Comparison of ENCODE assay signal across 11 cellular contexts in genomic region chr18:79067611-79068010, GRCh38. TPM values are rescaled to one million over a fixed set of nuclear protein-coding genes. Genes with fewer than 3 reads are reported as not detected.
DNase-seq lines count a peak whose midpoint lies in the region; ATAC-seq and TF ChIP-seq lines count a peak whose summit lies in the region.
"Had no signal": no experiment of that assay in that cellular context is flagged by ENCODE, and none has a peak within 500 bp of the region (broad histone marks: within the 10 kb centered on the region; RNA-seq: fewer than 3 reads in every experiment).

No MANE protein-coding gene starts in this region.

- POLR2A ChIA-PET in CD8-positive, alpha-beta T cell (lab: Charles Lee), result interaction anchor here (1.3 kb wide), 1 partner anchor 966 kb away, joined by 3 read pairs; no protein-coding TSS in a partner anchor
- POLR2A ChIA-PET in activated naive CD8-positive, alpha-beta T cell treated with anti-CD3 and anti-CD28 coated beads, Interleukin-2, amount 10 ng/mL, durations not matched to agents 7 days and 5 days (lab: Charles Lee), result no interaction called here

- H3K36me3 Mint-ChIP-seq in CD8-positive, alpha-beta T cell, result peaks cover 6% of the 10 kb centered on the region
- H3K36me3 Mint-ChIP-seq in HFFc6 (ENCODE audit: low read depth) (peaks cover 9% of the 10 kb centered on the region; the same call in 1 of the 2 replicates), natural killer cell (no peaks in the 10 kb centered on the region)
- H3K36me3 Mint-ChIP-seq in activated naive CD8-positive, alpha-beta T cell treated with anti-CD3 and anti-CD28 coated beads, Interleukin-2, amount 10 ng/mL, durations not matched to agents 7 days and 5 days, result peaks cover 28% of the 10 kb centered on the region

- H3K4me3 Mint-ChIP-seq in CD8-positive, alpha-beta T cell, result peak overlapping the region; percentile 38
- H3K4me3 Mint-ChIP-seq in HFFc6 (peak overlapping the region; percentile 1; the same call in 1 of the 2 replicates), natural killer cell (peak overlapping the region; percentile 55)
- H3K4me3 Mint-ChIP-seq in activated naive CD8-positive, alpha-beta T cell treated with anti-CD3 and anti-CD28 coated beads, Interleukin-2, amount 10 ng/mL, durations not matched to agents 7 days and 5 days, result peak overlapping the region; percentile 91

- intact Hi-C loops in CD8-positive, alpha-beta T cell (cut with DNase I, micrococcal nuclease), result loop anchor here (2.0 to 10.0 kb wide), 6 partner anchors 180 to 1040 kb away; partner anchors contain the start of genes ADNP2 (in 1 of the 2) and CTDP1 (in 1 of the 2)
- intact Hi-C loops in natural killer cell (cut with micrococcal nuclease), result loop anchor here (2.0 to 10.0 kb wide), 8 partner anchors 70 to 615 kb away; no protein-coding TSS in a partner anchor

- H3K9me3 ChIP-seq in CD8-positive, alpha-beta T cell (ENCODE audit: low read length), result no peaks in the 10 kb centered on the region

- DNase-seq in CD8-positive, alpha-beta T cell, result no peak
- DNase-seq in HFFc6, result no peak
- DNase-seq in activated naive CD8-positive, alpha-beta T cell treated with anti-CD3 and anti-CD28 coated beads, Interleukin-2, amount 10 ng/mL, durations not matched to agents 7 days and 5 days, result no peak
- DNase-seq in natural killer cell, result peak; percentile 41
- DNase-seq in HuH-7 (ENCODE audit: low spot score), result no peak
- no peak for DNase-seq in stimulated activated CD4-positive, alpha-beta T cell treated with anti-CD3 and anti-CD28 coated beads, Interleukin-1b, Interleukin-23, amount 100 ng/mL, for 48 hours
- DNase-seq: PC-3 had no signal

- H3K27me3 Mint-ChIP-seq in CD8-positive, alpha-beta T cell (ENCODE audit: low read depth), result peaks cover 2% of the 10 kb centered on the region
- H3K27me3 Mint-ChIP-seq in HFFc6 (ENCODE audit: insufficient read depth) (peaks cover 3% of the 10 kb centered on the region), natural killer cell (ENCODE audit: low read depth in 2 of 2) (peaks cover 0 to 19% of the 10 kb centered on the region in 2 donors)
- peaks cover 3% of the 10 kb centered on the region for H3K27me3 Mint-ChIP-seq in activated naive CD8-positive, alpha-beta T cell treated with anti-CD3 and anti-CD28 coated beads, Interleukin-2, amount 10 ng/mL, durations not matched to agents 7 days and 5 days

- H3K9me3 Mint-ChIP-seq in CD8-positive, alpha-beta T cell, result no peaks in the 10 kb centered on the region
- H3K9me3 Mint-ChIP-seq in HFFc6 (peaks cover 27% of the 10 kb centered on the region), natural killer cell (peaks cover 21 to 23% of the 10 kb centered on the region in 2 donors)
- peaks cover 20% of the 10 kb centered on the region for H3K9me3 Mint-ChIP-seq in activated naive CD8-positive, alpha-beta T cell treated with anti-CD3 and anti-CD28 coated beads, Interleukin-2, amount 10 ng/mL, durations not matched to agents 7 days and 5 days

- H3K27ac ChIP-seq in CD8-positive, alpha-beta T cell (ENCODE audit: low read depth, low read length), result peak overlapping the region; percentile 96
- H3K27ac ChIP-seq: BLaER1 had no signal

- no peak for TF ChIP-seq CTCF in CD8-positive, alpha-beta T cell (IDR thresholded peaks at IDR 0.05)
- TF ChIP-seq CTCF in HFFc6 (IDR thresholded peaks at IDR 0.05) (no peak), natural killer cell (IDR thresholded peaks at IDR 0.05) (no peak)

- no peak overlapping the region for H3K4me3 ChIP-seq in CD8-positive, alpha-beta T cell (ENCODE audit: low read depth, low read length)
- H3K4me3 ChIP-seq: BLaER1 had no signal

- peaks cover 24% of the 10 kb centered on the region for H3K4me1 ChIP-seq in CD8-positive, alpha-beta T cell (ENCODE audit: insufficient read depth, low read length)

- peak overlapping the region; percentile 100 for H3K27ac Mint-ChIP-seq in CD8-positive, alpha-beta T cell
- no peak overlapping the region; the same call in 1 of the 2 replicates for H3K27ac Mint-ChIP-seq in HFFc6
- H3K27ac Mint-ChIP-seq in activated naive CD8-positive, alpha-beta T cell treated with anti-CD3 and anti-CD28 coated beads, Interleukin-2, amount 10 ng/mL, durations not matched to agents 7 days and 5 days, result peak overlapping the region; percentile 98
- H3K27ac Mint-ChIP-seq in natural killer cell, result peak overlapping the region; percentile 85 to 94

- no peaks in the 10 kb centered on the region for H3K27me3 ChIP-seq in CD8-positive, alpha-beta T cell (ENCODE audit: insufficient read depth, low read length)
- H3K27me3 ChIP-seq: BLaER1, right atrium auricular region had no signal

- CTCF ChIA-PET in CD8-positive, alpha-beta T cell (lab: Charles Lee), result no interaction called here

- H3K4me1 Mint-ChIP-seq in CD8-positive, alpha-beta T cell (ENCODE audit: low read depth), result peaks cover 43% of the 10 kb centered on the region
- H3K4me1 Mint-ChIP-seq in HFFc6 (ENCODE audit: low read depth) (peaks cover 10% of the 10 kb centered on the region), natural killer cell (peaks cover 30 to 52% of the 10 kb centered on the region in 2 donors)
- H3K4me1 Mint-ChIP-seq in activated naive CD8-positive, alpha-beta T cell treated with anti-CD3 and anti-CD28 coated beads, Interleukin-2, amount 10 ng/mL, durations not matched to agents 7 days and 5 days, result peaks cover 18% of the 10 kb centered on the region

- ATAC-seq in CD8-positive, alpha-beta T cell, result no peak
- ATAC-seq in activated naive CD8-positive, alpha-beta T cell treated with anti-CD3 and anti-CD28 coated beads, Interleukin-2, amount 10 ng/mL, durations not matched to agents 7 days and 5 days (ENCODE audit: low read depth), result no peak
- peak; percentile 24 to 28 (median 28) for ATAC-seq in natural killer cell
- ATAC-seq in activated CD4-positive, CD25-positive, alpha-beta regulatory T cell treated with anti-CD3 and anti-CD28 coated beads, Interleukin-2, amount 50 U/mL, for 24 hours, result no peak
- ATAC-seq in HG02798 (IDR thresholded peaks at IDR 0.05; ENCODE audit: poor library complexity, unreplicated experiment), result no peak
- ATAC-seq: PC-3 had no signal

- no peaks in the 10 kb centered on the region for H3K36me3 ChIP-seq in CD8-positive, alpha-beta T cell (ENCODE audit: insufficient read depth, low read length)
- H3K36me3 ChIP-seq: right atrium auricular region had no signal

RNA-seq across cellular contexts. Expression of gene ATP9B, which starts 1.6 kb away (rescaled TPM):
- 10 to 100 TPM; 60.8 to 61.1 TPM for total RNA-seq in CD8-positive, alpha-beta T cell
- total RNA-seq in HFFc6 (2021; fragmentation: NEBNext Ultra II Directional; extraction: Animal tissue kit (Norgen Biotek cat#: 25700)), result 10 to 100 TPM in 5 of 6 experiments, 1 to 10 TPM in 1; 9.0 to 11.2 (median 10.5) TPM
- 10 to 100 TPM; 34.2 to 39.0 TPM for total RNA-seq in activated naive CD8-positive, alpha-beta T cell treated with anti-CD3 and anti-CD28 coated beads, Interleukin-2, amount 10 ng/mL, durations not matched to agents 7 days and 5 days
- total RNA-seq in natural killer cell, result 10 to 100 TPM; 66.0 to 78.9 (median 68.0) TPM

Comparison
In these comparisons a context has a peak if more than half of its experiments do, and no peak if none do; other contexts are left out.
1. ATAC-seq: peak in natural killer cell (3 of 3); none in CD8-positive, alpha-beta T cell (single experiment), activated naive CD8-positive, alpha-beta T cell treated with anti-CD3 and anti-CD28 coated beads, Interleukin-2, amount 10 ng/mL, durations not matched to agents 7 days and 5 days (single experiment), activated CD4-positive, CD25-positive, alpha-beta regulatory T cell treated with anti-CD3 and anti-CD28 coated beads, Interleukin-2, amount 50 U/mL, for 24 hours (0 of 2) and HG02798 (single experiment).
2. H3K4me3 Mint-ChIP-seq: peak in every context shown above with its lines; median percentile 91 in activated naive CD8-positive, alpha-beta T cell treated with anti-CD3 and anti-CD28 coated beads, Interleukin-2, amount 10 ng/mL, durations not matched to agents 7 days and 5 days; 55 in natural killer cell; 38 in CD8-positive, alpha-beta T cell; 1 in HFFc6.